Comparison of ENCODE assay signal across 15 cellular contexts in genomic region chr14:99685061-99685995, GRCh38. TPM values are rescaled to one million over a fixed set of nuclear protein-coding genes. Genes with fewer than 3 reads are reported as not detected.
A peak's percentile ranks its signal among the peaks of the same experiment; 100 is the strongest.
DNase-seq lines count a peak whose midpoint lies in the region; ATAC-seq and TF ChIP-seq lines count a peak whose summit lies in the region.
"Had no signal": no experiment of that assay in that cellular context is flagged by ENCODE, and none has a peak within 500 bp of the region (broad histone marks: within the 10 kb centered on the region; RNA-seq: fewer than 3 reads in every experiment).

No MANE protein-coding gene starts in this region.

- H3K4me3 Mint-ChIP-seq in activated T-helper 1 cell treated with anti-CD3 and anti-CD28 coated beads, Interleukin-12 subunit alpha, Interleukin-12 subunit beta, Interleukin-2, Interleukin-4 antibody, amounts not matched to agents 30 ng/mL and 10 ng/mL and 1 ng/mL, durations not matched to agents 14 hours and 24 hours and 36 hours, result peak overlapping the region; percentile 65
- H3K4me3 Mint-ChIP-seq in mesothelial cell of epicardium, result peak overlapping the region; percentile 43
- H3K4me3 Mint-ChIP-seq: activated CD4-positive, alpha-beta T cell treated with anti-CD3 and anti-CD28 coated beads for 36 hours had no signal

- no peak overlapping the region for H3K4me3 ChIP-seq in right atrium auricular region
- no peak overlapping the region for H3K4me3 ChIP-seq in esophagus squamous epithelium

- no peaks in the 10 kb centered on the region for H3K9me3 Mint-ChIP-seq in activated T-helper 1 cell treated with anti-CD3 and anti-CD28 coated beads, Interleukin-12 subunit alpha, Interleukin-12 subunit beta, Interleukin-2, Interleukin-4 antibody, amounts not matched to agents 30 ng/mL and 10 ng/mL and 1 ng/mL, durations not matched to agents 14 hours and 24 hours and 36 hours
- no peaks in the 10 kb centered on the region for H3K9me3 Mint-ChIP-seq in mesothelial cell of epicardium

- H3K27me3 ChIP-seq in right atrium auricular region, result no peaks in the 10 kb centered on the region
- peaks cover 0 to 53% (median 0%) of the 10 kb centered on the region in 4 donors for H3K27me3 ChIP-seq in esophagus squamous epithelium

- WGBS in esophagus squamous epithelium, 2 donors, result 63 to 68% methylated on average over 10 to 11 of the region's 12 CpGs

- TF ChIP-seq POLR2A in esophagus squamous epithelium (IDR thresholded peaks at IDR 0.05), result no peak

- H3K4me1 ChIP-seq in right atrium auricular region, result peaks cover 0 to 16% of the 10 kb centered on the region in 2 donors
- H3K4me1 ChIP-seq in esophagus squamous epithelium, result peaks cover 11 to 19% (median 12%) of the 10 kb centered on the region in 3 donors

- TF ChIP-seq CTCF in right atrium auricular region (IDR thresholded peaks at IDR 0.05) (no peak), mesothelial cell of epicardium (IDR thresholded peaks at IDR 0.05; ENCODE audit: unreplicated experiment) (no peak), esophagus squamous epithelium (IDR thresholded peaks at IDR 0.05) (no peak)

- DNase-seq in right atrium auricular region (ENCODE audit: low spot score) (peak; percentile 43), Right ventricle myocardium superior (no peak), mesothelial cell of epicardium (ENCODE audit: low spot score in 2 of 2, unreplicated experiment in 2 of 2) (peak in 1 of 2 experiments; percentile 33), inferior parietal cortex (ENCODE audit: extremely low spot score) (no peak), C1 segment of cervical spinal cord (lab: John Stamatoyannopoulos, UW) (no peak), esophagus squamous epithelium (lab: John Stamatoyannopoulos, UW) (no peak), NCI-H2196 (lab: John Stamatoyannopoulos, UW; ENCODE audit: unreplicated experiment) (no peak)
- no peak for DNase-seq in activated T-helper 1 cell treated with anti-CD3 and anti-CD28 coated beads, Interleukin-12 subunit alpha, Interleukin-12 subunit beta, Interleukin-2, Interleukin-4 antibody, amounts not matched to agents 30 ng/mL and 10 ng/mL and 1 ng/mL, durations not matched to agents 14 hours and 24 hours and 36 hours (ENCODE audit: low spot score)
- DNase-seq: activated CD4-positive, alpha-beta T cell treated with anti-CD3 and anti-CD28 coated beads for 36 hours; amygdala; effector CD4-positive, alpha-beta T cell; left ventricle myocardium superior; NCI-H446 treated with DMSO at 0.1 percent for 48 hours; SIG-M5 had no signal

- H3K9me3 ChIP-seq in right atrium auricular region, result no peaks in the 10 kb centered on the region
- no peaks in the 10 kb centered on the region for H3K9me3 ChIP-seq in esophagus squamous epithelium

- no peak for ATAC-seq in Right ventricle myocardium superior (ENCODE audit: poor library complexity)

- H3K36me3 ChIP-seq in right atrium auricular region (no peaks in the 10 kb centered on the region), esophagus squamous epithelium (no peaks in the 10 kb centered on the region)

- intact Hi-C loops in Right ventricle myocardium superior (cut with DNase I) (no loop called here), esophagus squamous epithelium (cut with DNase I) (no loop called here)
- intact Hi-C loops in activated T-helper 1 cell treated with anti-CD3 and anti-CD28 coated beads, Interleukin-12 subunit alpha, Interleukin-12 subunit beta, Interleukin-2, Interleukin-4 antibody, amounts not matched to agents 30 ng/mL and 10 ng/mL and 1 ng/mL, durations not matched to agents 14 hours and 24 hours and 36 hours (cut with micrococcal nuclease), result loop anchor here (10.0 kb wide), 2 partner anchors 379 to 689 kb away; partner anchors contain the start of genes EVL and WDR25

- no peaks in the 10 kb centered on the region for H3K36me3 Mint-ChIP-seq in activated T-helper 1 cell treated with anti-CD3 and anti-CD28 coated beads, Interleukin-12 subunit alpha, Interleukin-12 subunit beta, Interleukin-2, Interleukin-4 antibody, amounts not matched to agents 30 ng/mL and 10 ng/mL and 1 ng/mL, durations not matched to agents 14 hours and 24 hours and 36 hours (ENCODE audit: low read depth)
- no peaks in the 10 kb centered on the region for H3K36me3 Mint-ChIP-seq in mesothelial cell of epicardium

- no peak overlapping the region for H3K27ac ChIP-seq in right atrium auricular region
- no peak overlapping the region for H3K27ac ChIP-seq in esophagus squamous epithelium

- no peak overlapping the region for H3K27ac Mint-ChIP-seq in activated T-helper 1 cell treated with anti-CD3 and anti-CD28 coated beads, Interleukin-12 subunit alpha, Interleukin-12 subunit beta, Interleukin-2, Interleukin-4 antibody, amounts not matched to agents 30 ng/mL and 10 ng/mL and 1 ng/mL, durations not matched to agents 14 hours and 24 hours and 36 hours
- no peak overlapping the region for H3K27ac Mint-ChIP-seq in mesothelial cell of epicardium
- H3K27ac Mint-ChIP-seq: activated CD4-positive, alpha-beta T cell treated with anti-CD3 and anti-CD28 coated beads for 36 hours had no signal

- peaks cover 5% of the 10 kb centered on the region for H3K4me1 Mint-ChIP-seq in activated T-helper 1 cell treated with anti-CD3 and anti-CD28 coated beads, Interleukin-12 subunit alpha, Interleukin-12 subunit beta, Interleukin-2, Interleukin-4 antibody, amounts not matched to agents 30 ng/mL and 10 ng/mL and 1 ng/mL, durations not matched to agents 14 hours and 24 hours and 36 hours (ENCODE audit: low read depth)
- H3K4me1 Mint-ChIP-seq in mesothelial cell of epicardium, result no peaks in the 10 kb centered on the region

- peaks cover 39% of the 10 kb centered on the region for H3K27me3 Mint-ChIP-seq in activated T-helper 1 cell treated with anti-CD3 and anti-CD28 coated beads, Interleukin-12 subunit alpha, Interleukin-12 subunit beta, Interleukin-2, Interleukin-4 antibody, amounts not matched to agents 30 ng/mL and 10 ng/mL and 1 ng/mL, durations not matched to agents 14 hours and 24 hours and 36 hours (ENCODE audit: insufficient read depth)
- H3K27me3 Mint-ChIP-seq in mesothelial cell of epicardium (ENCODE audit: low read depth), result peaks cover 53% of the 10 kb centered on the region

RNA-seq across cellular contexts. Expression of gene CYP46A1, which starts 1.2 kb away (rescaled TPM):
- total RNA-seq in right atrium auricular region (1 to 10 TPM; 1.4 to 6.9 TPM), Right ventricle myocardium superior (3.0 TPM), mesothelial cell of epicardium (1.9 to 2.4 TPM (median 2.3 TPM) in 3 replicates), esophagus squamous epithelium (1 to 10 TPM in 1 of 4 donors, under 1 TPM in 1, not detected in 2; 0.04 to 1.1 TPM)
- 0.27 TPM in 1 of 2 replicates, not detected in the other for total RNA-seq in activated T-helper 1 cell treated with anti-CD3 and anti-CD28 coated beads, Interleukin-12 subunit alpha, Interleukin-12 subunit beta, Interleukin-2, Interleukin-4 antibody, amounts not matched to agents 30 ng/mL and 10 ng/mL and 1 ng/mL, durations not matched to agents 14 hours and 24 hours and 36 hours
- total RNA-seq: HT-29 had no signal

RNA-seq across cellular contexts. Expression of gene HHIPL1, which starts 40.4 kb away (rescaled TPM):
- total RNA-seq in right atrium auricular region, result 1 to 10 TPM; 1.8 to 2.4 TPM
- total RNA-seq in Right ventricle myocardium superior, result 1.6 TPM
- not detected in 2 replicates for total RNA-seq in activated T-helper 1 cell treated with anti-CD3 and anti-CD28 coated beads, Interleukin-12 subunit alpha, Interleukin-12 subunit beta, Interleukin-2, Interleukin-4 antibody, amounts not matched to agents 30 ng/mL and 10 ng/mL and 1 ng/mL, durations not matched to agents 14 hours and 24 hours and 36 hours
- total RNA-seq in mesothelial cell of epicardium, result 4.4 to 4.7 TPM (median 4.5 TPM) in 3 replicates
- 1 to 10 TPM in 1 of 4 donors, under 1 TPM in 2, not detected in 1; 0.22 to 1.3 (median 0.59) TPM for total RNA-seq in esophagus squamous epithelium
- total RNA-seq: HT-29 had no signal
